In genomic region chr1:241639040-241639652, GRCh38 we compare ENCODE assay signal across 8 cellular contexts. TPM values are rescaled to one million over a fixed set of nuclear protein-coding genes. Genes with fewer than 3 reads are reported as not detected.
DNase-seq lines count a peak whose midpoint lies in the region; ATAC-seq, FAIRE-seq and TF ChIP-seq lines count a peak whose summit lies in the region.

No MANE protein-coding gene starts in this region.

- no peak for TF ChIP-seq EP300 in A549 (IDR thresholded peaks at IDR 0.05)

- H3K27ac Mint-ChIP-seq in neural crest cell (ENCODE audit: unreplicated experiment), result peak overlapping the region; percentile 1

- H3K36me3 ChIP-seq in PC-3 (ENCODE audit: low read depth, low read length) (peaks cover 23% of the 10 kb centered on the region), endocrine pancreas (ENCODE audit: control insufficient read depth, insufficient read depth, low read length) (no peaks in the 10 kb centered on the region)

- H3K9me2 ChIP-seq in PC-3 (replicated peaks; ENCODE audit: low read length), result no peaks in the 10 kb centered on the region

- TF ChIP-seq POLR2A in A549 (IDR thresholded peaks at IDR 0.05; ENCODE audit: low read length), result no peak

- intact Hi-C loops in PC-3 (cut with micrococcal nuclease), result loop anchor here (1.0 kb wide), 1 partner anchor 27 kb away; no protein-coding TSS in a partner anchor

- in situ Hi-C loops in GM13976 (cut with MboI; ENCODE audit: low sequenced_read_pairs, unreplicated experiment), result no loop called here

- no peak for TF ChIP-seq CTCF in A549 (IDR thresholded peaks at IDR 0.05)
- no peak for TF ChIP-seq CTCF in GM13976 (IDR thresholded peaks at IDR 0.05; ENCODE audit: borderline replicate concordance, control extremely low read depth, extremely low read depth, insufficient read depth, missing control alignments)
- TF ChIP-seq CTCF in PC-3 (conservative IDR thresholded peaks at IDR 0.05; ENCODE audit: low read depth, low read length), result no peak
- no peak for TF ChIP-seq CTCF in neural crest cell (conservative IDR thresholded peaks at IDR 0.05)

- H4K20me1 ChIP-seq in PC-3 (ENCODE audit: low read length), result peaks cover 34% of the 10 kb centered on the region

- H3K27me3 Mint-ChIP-seq in neural crest cell (ENCODE audit: low read depth), result no peaks in the 10 kb centered on the region

- TSS peak; percentile 53 for BruUV-seq in PC-3 (replicated peaks; lab: Mats Ljungman, UMichigan)

- H3K4me3 Mint-ChIP-seq in neural crest cell, result peak overlapping the region; percentile 86

- H3K4me1 ChIP-seq in A549 (peaks cover 41% of the 10 kb centered on the region), PC-3 (ENCODE audit: insufficient read depth, low read length) (peaks cover 47% of the 10 kb centered on the region), endocrine pancreas (ENCODE audit: control insufficient read depth, insufficient read depth, low read length) (peaks cover 6% of the 10 kb centered on the region)

- H2AFZ ChIP-seq in PC-3 (ENCODE audit: low read length), result peak overlapping the region; percentile 60

- WGBS in A549 (ENCODE audit: missing lambda C conversion rate), result under 1% methylated on average over 10 of the region's 10 CpGs

- peaks cover 58% of the 10 kb centered on the region for H3K79me2 ChIP-seq in PC-3 (ENCODE audit: low read length)

- DNase-seq in A549 (ENCODE audit: low read depth in 1 of 2, low spot score in 1 of 2), result no peak
- peak; percentile 24 for DNase-seq in GM13976 (ENCODE audit: low spot score)
- peak; percentile 53 for DNase-seq in PC-3
- DNase-seq in neural crest cell (ENCODE audit: low read depth, low spot score), result no peak
- DNase-seq in NCI-H774 (lab: John Stamatoyannopoulos, UW), result no peak
- no peak for DNase-seq in stimulated activated naive CD4-positive, alpha-beta T cell treated with Interleukin-2 at 50 U/mL for 16 hours (lab: John Stamatoyannopoulos, UW)

- H3K36me3 Mint-ChIP-seq in neural crest cell (ENCODE audit: low read depth), result peaks cover 29% of the 10 kb centered on the region

- no peak for ATAC-seq in A549
- no peak for ATAC-seq in PC-3
- no peak for ATAC-seq in GM21526 (IDR thresholded peaks at IDR 0.05; ENCODE audit: low FRiP score, unreplicated experiment)

- peak overlapping the region; percentile 74 for H3K4me3 ChIP-seq in A549
- peak overlapping the region; percentile 77 for H3K4me3 ChIP-seq in PC-3 (ENCODE audit: low read length)
- peak overlapping the region; percentile 81 for H3K4me3 ChIP-seq in endocrine pancreas (ENCODE audit: control insufficient read depth, insufficient read depth, low read length)

- H3K27ac ChIP-seq in A549, result peak overlapping the region; percentile 89 to 98
- 0 out of 2 replicates have a peak overlapping the region, but pooled peaks have one; percentile 1 for H3K27ac ChIP-seq in PC-3 (ENCODE audit: low read length)

- POLR2A ChIA-PET in A549 (lab: Yijun Ruan, JAX), result no interaction called here
- POLR2A ChIA-PET in PC-3 (lab: Charles Lee; ENCODE audit: unreplicated experiment), result interaction anchor here (0.7 kb wide), 1 partner anchor 114 kb away, joined by 3 read pairs; no protein-coding TSS in a partner anchor

- peaks cover 11% of the 10 kb centered on the region for H3K9me3 Mint-ChIP-seq in neural crest cell

- H3K9me3 ChIP-seq in A549 (no peaks in the 10 kb centered on the region; the same call in 1 of the 3 replicates), PC-3 (ENCODE audit: low read length) (no peaks in the 10 kb centered on the region), endocrine pancreas (ENCODE audit: control insufficient read depth, low read length) (no peaks in the 10 kb centered on the region)

- H3K4me2 ChIP-seq in A549 (peak overlapping the region; percentile 88), PC-3 (ENCODE audit: low read length) (peak overlapping the region; percentile 88)

- CTCF ChIA-PET in A549 (lab: Yijun Ruan, JAX), result interaction anchor here (1.5 to 4.2 kb wide), 2 partner anchors 28 to 196 kb away, joined by 4 to 24 read pairs; no protein-coding TSS in a partner anchor
- CTCF ChIA-PET in PC-3 (lab: Charles Lee), result no interaction called here

- H3K4me1 Mint-ChIP-seq in neural crest cell, result peaks cover 33% of the 10 kb centered on the region

- H3K27me3 ChIP-seq in PC-3 (ENCODE audit: low read length) (no peaks in the 10 kb centered on the region), endocrine pancreas (ENCODE audit: control insufficient read depth, insufficient read depth, low read length) (no peaks in the 10 kb centered on the region)

- peak overlapping the region; percentile 79 for H3K9ac ChIP-seq in PC-3 (ENCODE audit: low read length)
- H3K9ac ChIP-seq in endocrine pancreas (ENCODE audit: control insufficient read depth, insufficient read depth, low read length), result peak overlapping the region; percentile 10

- FAIRE-seq in A549 (lab: Jason Lieb, UNC), result no peak

- no peak for TF ChIP-seq RAD21 in A549 (conservative IDR thresholded peaks at IDR 0.05 in 1 of 2, IDR thresholded peaks at IDR 0.05 in 1 of 2)

- H3F3A ChIP-seq in PC-3 (ENCODE audit: low read length, unreplicated experiment), result peaks cover 8% of the 10 kb centered on the region

TF ChIP-seq in A549, 52 proteins besides CTCF, POLR2A, EP300 and RAD21 (continues in another document):
- TF ChIP-seq CBX8 (IDR thresholded peaks at IDR 0.05) (no peak), NPAS2 (CRISPR knock-in tag; IDR thresholded peaks at IDR 0.05; ENCODE audit: borderline replicate concordance) (no peak), POLR2AphosphoS2 (conservative IDR thresholded peaks at IDR 0.05; ENCODE audit: low read length) (no peak), KDM1A (IDR thresholded peaks at IDR 0.05; ENCODE audit: low read depth) (no peak), BHLHE40 (IDR thresholded peaks at IDR 0.05; ENCODE audit: low read depth, low read length) (no peak), CBX2 (IDR thresholded peaks at IDR 0.05; ENCODE audit: borderline replicate concordance, low read depth) (no peak), RCOR1 (IDR thresholded peaks at IDR 0.05; ENCODE audit: low read depth, low read length) (no peak), CEBPB (IDR thresholded peaks at IDR 0.05) (no peak), E2F6 (IDR thresholded peaks at IDR 0.05; ENCODE audit: borderline replicate concordance, low read depth) (no peak), FOSL2 (IDR thresholded peaks at IDR 0.05) (no peak), FOSL2 (CRISPR knock-in tag; IDR thresholded peaks at IDR 0.05) (no peak), MAFK (IDR thresholded peaks at IDR 0.05; ENCODE audit: partially characterized antibody) (no peak), HDAC2 (IDR thresholded peaks at IDR 0.05) (no peak), EHF (CRISPR knock-in tag; IDR thresholded peaks at IDR 0.05) (no peak), HMGXB4 (CRISPR knock-in tag; IDR thresholded peaks at IDR 0.05; ENCODE audit: borderline replicate concordance) (no peak), ATOH8 (CRISPR knock-in tag; IDR thresholded peaks at IDR 0.05; ENCODE audit: low read depth) (no peak)

RNA-seq across cellular contexts. Expression of gene CHML, which starts 1.0 kb away (rescaled TPM):
- polyA plus RNA-seq in A549 (2011; rRNA removed) (12.5 and 15.2 TPM in 2 replicates), A549 (2017; fragmentation: RNase III; extraction: RNeasy Plus Mini Kit Qiagen cat#74134 plus additional on column Dnase treatment) (8.8 to 12.6 TPM (median 10.2 TPM) in 3 replicates)
- 4.0 and 6.5 TPM in 2 replicates for polyA plus RNA-seq in A549 (2012; cell fraction: cytosol; rRNA removed)
- polyA plus RNA-seq in A549 (2012; cell fraction: nucleus; rRNA removed), result 6.5 and 7.5 TPM in 2 replicates
- polyA minus RNA-seq in A549 (2011; rRNA and poly(A)+ RNA removed), result 33.7 and 40.7 TPM in 2 replicates
- total RNA-seq in PC-3 (2014; rRNA removed) (54.5 and 68.6 TPM in 2 replicates), neural crest cell (21.3 and 22.5 TPM in 2 replicates)

RNA-seq across cellular contexts. Expression of gene OPN3, which starts 1.0 kb away (rescaled TPM):
- polyA plus RNA-seq in A549 (2011; rRNA removed) (119 and 144 TPM in 2 replicates), A549 (2017; fragmentation: RNase III; extraction: RNeasy Plus Mini Kit Qiagen cat#74134 plus additional on column Dnase treatment) (41.0 to 52.4 TPM (median 41.6 TPM) in 3 replicates)
- 26.3 and 36.6 TPM in 2 replicates for polyA plus RNA-seq in A549 (2012; cell fraction: cytosol; rRNA removed)
- polyA plus RNA-seq in A549 (2012; cell fraction: nucleus; rRNA removed), result 14.0 TPM in 2 replicates
- 35.1 and 38.8 TPM in 2 replicates for polyA minus RNA-seq in A549 (2011; rRNA and poly(A)+ RNA removed)
- total RNA-seq in PC-3 (2014; rRNA removed) (44.8 and 45.5 TPM in 2 replicates), neural crest cell (31.2 and 32.1 TPM in 2 replicates)

RNA-seq across cellular contexts. Expression of gene WDR64, which starts 12.9 kb away (rescaled TPM):
- polyA plus RNA-seq in A549 (2011; rRNA removed) (not detected in 2 replicates), A549 (2017; fragmentation: RNase III; extraction: RNeasy Plus Mini Kit Qiagen cat#74134 plus additional on column Dnase treatment) (0.03 TPM in 1 of 3 replicates, not detected in the others)
- not detected in 2 replicates for polyA plus RNA-seq in A549 (2012; cell fraction: cytosol; rRNA removed)
- polyA plus RNA-seq in A549 (2012; cell fraction: nucleus; rRNA removed), result not detected in 2 replicates
- polyA minus RNA-seq in A549 (2011; rRNA and poly(A)+ RNA removed), result 0.37 TPM in 1 of 2 replicates, not detected in the other
- total RNA-seq in PC-3 (2014; rRNA removed) (not detected in 2 replicates), neural crest cell (0.32 TPM in 1 of 2 replicates, not detected in the other)

Comparison
In these comparisons a context has a peak if more than half of its experiments do, and no peak if none do; other contexts are left out.
1. DNase-seq: peak in GM13976 (single experiment) and PC-3 (single experiment); none in A549 (0 of 2), neural crest cell (single experiment), NCI-H774 (single experiment) and stimulated activated naive CD4-positive, alpha-beta T cell treated with Interleukin-2 at 50 U/mL for 16 hours (single experiment).
2. Peak in every context shown above with its lines, with median percentiles within 50 percentile points of each other: H3K4me3 ChIP-seq.